Comparison of ENCODE assay signal across 16 cellular contexts in the genomic region with DNA sequence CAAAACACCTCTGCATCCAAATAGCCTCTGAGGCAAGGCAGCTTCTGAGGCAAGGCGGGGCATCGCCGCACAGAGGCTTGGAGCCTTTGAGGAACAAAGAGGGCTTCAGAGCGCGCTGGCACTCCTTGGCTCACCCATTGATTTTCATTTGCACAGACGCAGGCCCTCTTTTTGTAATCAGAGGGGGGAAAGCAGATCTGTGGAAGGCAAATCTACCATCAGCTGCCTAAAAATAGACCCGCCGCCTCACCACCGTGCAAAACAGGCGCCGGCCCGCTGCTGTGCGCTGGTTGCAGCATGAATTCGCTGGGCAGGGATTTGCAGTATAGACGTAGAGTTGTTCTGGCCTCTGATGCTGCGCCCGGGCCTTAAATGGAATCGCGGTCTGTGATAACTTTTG.
DNase-seq lines count a peak whose midpoint lies in the region; ATAC-seq, FAIRE-seq and TF ChIP-seq lines count a peak whose summit lies in the region.
"Had no signal": no experiment of that assay in that cellular context is flagged by ENCODE, and none has a peak within 500 bp of the region (broad histone marks: within the 10 kb centered on the region; RNA-seq: fewer than 3 reads in every experiment).

No MANE protein-coding gene starts in this region.

- H3K27ac ChIP-seq in RWPE1 = peak overlapping the region; percentile 68
- H3K27ac ChIP-seq in endothelial cell of umbilical vein (ENCODE audit: insufficient read depth, low read depth, low read length) = peak overlapping the region; percentile 69
- peak overlapping the region; percentile 75 for H3K27ac ChIP-seq in substantia nigra (ENCODE audit: low read depth, low read length, poor library complexity, severe bottlenecking)
- H3K27ac ChIP-seq: BLaER1 treated with 17β-estradiol and CSF1 and Interleukin-3, amounts not matched to agents 10 nM and 100 nM; HL-60 had no signal

- no peaks in the 10 kb centered on the region for H3K9me1 ChIP-seq in endothelial cell of umbilical vein (replicated peaks; ENCODE audit: control insufficient read depth, extremely low read depth, insufficient read depth, low read length)

- intact Hi-C loops in endothelial cell of umbilical vein (cut with micrococcal nuclease) = loop anchor here (5.0 kb wide), 1 partner anchor 65 kb away; no protein-coding TSS in a partner anchor

- FAIRE-seq in endothelial cell of umbilical vein (lab: Jason Lieb, UNC) = no peak
- FAIRE-seq: bronchial epithelial cell had no signal

- H3K36me3 ChIP-seq in endothelial cell of umbilical vein (ENCODE audit: control insufficient read depth in 2 of 2, extremely low read depth in 1 of 2, insufficient read depth in 2 of 2, low read length in 2 of 2) = no peaks in the 10 kb centered on the region
- H3K36me3 ChIP-seq: BLaER1 treated with 17β-estradiol and CSF1 and Interleukin-3, amounts not matched to agents 10 nM and 100 nM; left lung had no signal

- POLR2A ChIA-PET in RWPE1 (lab: Yijun Ruan, JAX; ENCODE audit: low non-redundant PET) = no interaction called here
- POLR2A ChIA-PET in endothelial cell of umbilical vein (lab: Charles Lee) = no interaction called here

- no peak overlapping the region for H2AFZ ChIP-seq in endothelial cell of umbilical vein (ENCODE audit: low read depth, low read length)

- dilution Hi-C loops in endothelial cell of umbilical vein (cut with MboI; ENCODE audit: extremely low pct_ligation_motif_present, low sequenced_read_pairs) = no loop called here

- TF ChIP-seq CTCF in RWPE1 (conservative IDR thresholded peaks at IDR 0.05; ENCODE audit: low read depth) = no peak
- no peak for TF ChIP-seq CTCF in endothelial cell of umbilical vein (IDR thresholded peaks at IDR 0.05; ENCODE audit: extremely low read depth in 1 of 2, insufficient read depth in 1 of 2, low read depth in 1 of 2, low read length in 2 of 2)

- no peaks in the 10 kb centered on the region for H4K20me1 ChIP-seq in endothelial cell of umbilical vein (replicated peaks; ENCODE audit: control insufficient read depth, extremely low read depth, insufficient read depth, low read length)
- H4K20me1 ChIP-seq: BLaER1 treated with 17β-estradiol and CSF1 and Interleukin-3, amounts not matched to agents 10 nM and 100 nM had no signal

- CTCF ChIA-PET in RWPE1 (lab: Yijun Ruan, JAX) (no interaction called here), endothelial cell of umbilical vein (lab: Charles Lee) (interaction anchor here (1.3 to 2.0 kb wide), 5 partner anchors 13 to 54 kb away, joined by 4 to 10 read pairs (median 8); no protein-coding TSS in a partner anchor)

- peaks cover 5 to 12% of the 10 kb centered on the region in 2 experiments for H3K27me3 ChIP-seq in endothelial cell of umbilical vein (ENCODE audit: control insufficient read depth in 2 of 2, insufficient read depth in 2 of 2, low read length in 2 of 2)
- H3K27me3 ChIP-seq: BLaER1 treated with 17β-estradiol and CSF1 and Interleukin-3, amounts not matched to agents 10 nM and 100 nM; left lung had no signal

- TF ChIP-seq POLR2A in endothelial cell of umbilical vein (IDR thresholded peaks at IDR 0.05; ENCODE audit: low read depth, low read length) = no peak

- H3K79me2 ChIP-seq in endothelial cell of umbilical vein (ENCODE audit: control insufficient read depth, insufficient read depth, low read length) = no peaks in the 10 kb centered on the region

- BruUV-seq in endothelial cell of umbilical vein (replicated peaks; lab: Mats Ljungman, UMichigan) = no TSS peak

- H3K4me1 ChIP-seq in endothelial cell of umbilical vein (ENCODE audit: control insufficient read depth, extremely low read depth, insufficient read depth, low read length) = peaks cover 25% of the 10 kb centered on the region
- H3K4me1 ChIP-seq: left lung had no signal

- no peak for ATAC-seq in GM19467 (IDR thresholded peaks at IDR 0.05; ENCODE audit: unreplicated experiment)

- no peaks in the 10 kb centered on the region for H3K9me3 ChIP-seq in endothelial cell of umbilical vein (replicated peaks; ENCODE audit: control insufficient read depth, insufficient read depth, low read length)
- H3K9me3 ChIP-seq: left lung had no signal

- H3K4me2 ChIP-seq in endothelial cell of umbilical vein (ENCODE audit: insufficient read depth, low read length) = no peak overlapping the region
- H3K4me2 ChIP-seq: BLaER1 treated with 17β-estradiol and CSF1 and Interleukin-3, amounts not matched to agents 10 nM and 100 nM had no signal

- no peak overlapping the region for H3K4me3 ChIP-seq in endothelial cell of umbilical vein (replicated peaks in 1 of 3; ENCODE audit: insufficient read depth in 1 of 3, low read depth in 1 of 3, low read length in 3 of 3)
- H3K4me3 ChIP-seq: BLaER1 treated with 17β-estradiol and CSF1 and Interleukin-3, amounts not matched to agents 10 nM and 100 nM; left lung had no signal

- DNase-seq in RWPE1 (ENCODE audit: low spot score) (no peak), endothelial cell of umbilical vein (ENCODE audit: low read depth, low spot score) (no peak), medulla oblongata (ENCODE audit: extremely low spot score) (peak; percentile 73), substantia nigra (lab: John Stamatoyannopoulos, UW) (peak in 38 of 49 donors; percentile 9 to 72 (median 41)), A172 (ENCODE audit: low spot score) (no peak), NCI-H2107 treated with DMSO at 0.1 percent for 48 hours (lab: John Stamatoyannopoulos, UW; ENCODE audit: unreplicated experiment) (no peak), SIG-M5 (lab: John Stamatoyannopoulos, UW) (no peak)
- DNase-seq: activated CD8-positive, alpha-beta memory T cell treated with anti-CD3 and anti-CD28 coated beads for 24 hours; activated gamma-delta T cell; DMS79; left lung; SW 1271 had no signal

- no peak overlapping the region for H3K9ac ChIP-seq in endothelial cell of umbilical vein (replicated peaks; ENCODE audit: extremely low read depth, insufficient read depth, low read length)
- H3K9ac ChIP-seq: BLaER1 treated with 17β-estradiol and CSF1 and Interleukin-3, amounts not matched to agents 10 nM and 100 nM had no signal

TF ChIP-seq in endothelial cell of umbilical vein, 7 proteins besides CTCF, POLR2A, EP300 and RAD21:
- no peak for TF ChIP-seq MYC (IDR thresholded peaks at IDR 0.05; ENCODE audit: low read depth, low read length)
- TF ChIP-seq POLR2AphosphoS5 (IDR thresholded peaks at IDR 0.05; ENCODE audit: insufficient read depth, low read depth, low read length) = no peak
- TF ChIP-seq FOS (IDR thresholded peaks at IDR 0.05; ENCODE audit: borderline replicate concordance, insufficient read depth, low read length) = no peak
- no peak for TF ChIP-seq JUN (IDR thresholded peaks at IDR 0.05; ENCODE audit: borderline replicate concordance, insufficient read depth, insufficient read length, low read depth)
- TF ChIP-seq MAX (IDR thresholded peaks at IDR 0.05; ENCODE audit: insufficient read depth, insufficient read length) = no peak
- TF ChIP-seq EZH2 (IDR thresholded peaks at IDR 0.05; ENCODE audit: borderline replicate concordance, low read depth, low read length, severe bottlenecking) = no peak
- TF ChIP-seq GATA2 (IDR thresholded peaks at IDR 0.05; ENCODE audit: insufficient read depth, insufficient read length, low read depth, low read length) = no peak

Comparison
In these comparisons a context has a peak if more than half of its experiments do, and no peak if none do; other contexts are left out.
1. DNase-seq: peak in medulla oblongata (single experiment) and substantia nigra (38 of 49); none in RWPE1 (single experiment), endothelial cell of umbilical vein (single experiment), A172 (single experiment), NCI-H2107 treated with DMSO at 0.1 percent for 48 hours (single experiment) and SIG-M5 (single experiment).
2. Peak in every context shown above with its lines, with median percentiles within 50 percentile points of each other: H3K27ac ChIP-seq.